In genomic region chr2:240579071-240579762, GRCh38 we compare ENCODE assay signal across 8 cellular contexts. TPM values are rescaled to one million over a fixed set of nuclear protein-coding genes. Genes with fewer than 3 reads are reported as not detected.
DNase-seq lines count a peak whose midpoint lies in the region; ATAC-seq and TF ChIP-seq lines count a peak whose summit lies in the region.

No MANE protein-coding gene starts in this region.

- intact Hi-C loops in transverse colon (cut with DNase I; ENCODE audit: low total_unique reads): no loop called here

- POLR2A ChIA-PET in activated CD8-positive, alpha-beta T cell treated with anti-CD3 and anti-CD28 coated beads, Interleukin-2, amount 10 ng/mL, durations not matched to agents 7 days and 5 days (lab: Charles Lee): interaction anchor here (0.6 to 1.6 kb wide), 3 partner anchors 13 to 43 kb away, joined by 3 to 7 read pairs (median 4); no protein-coding TSS in a partner anchor

- H2AFZ ChIP-seq in hepatocyte: no peak overlapping the region

- TF ChIP-seq POLR2A in transverse colon (IDR thresholded peaks at IDR 0.05): no peak

- peaks cover 44% of the 10 kb centered on the region for H3K79me2 ChIP-seq in hepatocyte

- H4K20me1 ChIP-seq in hepatocyte (ENCODE audit: insufficient read depth, poor library complexity, severe bottlenecking): no peaks in the 10 kb centered on the region

- no peak overlapping the region for H3K4me3 Mint-ChIP-seq in activated T-cell treated with anti-CD3 and anti-CD28 coated beads, Interleukin-2, amount 50 U/mL, for 24 hours
- H3K4me3 Mint-ChIP-seq in activated CD8-positive, alpha-beta T cell treated with anti-CD3 and anti-CD28 coated beads, Interleukin-2, amount 10 ng/mL, durations not matched to agents 7 days and 5 days: peak overlapping the region; percentile 18

- peaks cover 40% of the 10 kb centered on the region for H3K4me1 Mint-ChIP-seq in activated T-cell treated with anti-CD3 and anti-CD28 coated beads, Interleukin-2, amount 50 U/mL, for 24 hours (ENCODE audit: low read depth)
- H3K4me1 Mint-ChIP-seq in activated CD8-positive, alpha-beta T cell treated with anti-CD3 and anti-CD28 coated beads, Interleukin-2, amount 10 ng/mL, durations not matched to agents 7 days and 5 days (ENCODE audit: low read depth): peaks cover 33% of the 10 kb centered on the region

- H3K27me3 Mint-ChIP-seq in activated T-cell treated with anti-CD3 and anti-CD28 coated beads, Interleukin-2, amount 50 U/mL, for 24 hours: no peaks in the 10 kb centered on the region
- no peaks in the 10 kb centered on the region for H3K27me3 Mint-ChIP-seq in activated CD8-positive, alpha-beta T cell treated with anti-CD3 and anti-CD28 coated beads, Interleukin-2, amount 10 ng/mL, durations not matched to agents 7 days and 5 days (ENCODE audit: low read depth)

- in situ Hi-C loops in transverse colon (cut with MboI; ENCODE audit: low pct_ligation_motif_present in 1 of 4, low pct_unique_long_range_greater_than_20kb in 1 of 4, low sequenced_read_pairs in 3 of 4): no loop called here

- 97% methylated on average over 11 of the region's 12 CpGs for WGBS in hepatocyte (ENCODE audit: low lambda C conversion rate, missing lambda C conversion rate)
- WGBS in transverse colon (ENCODE audit: low coverage in 1 of 2), 2 donors: 91% methylated on average over 11 of the region's 12 CpGs; no CpG with 5 or more reads in 1 of the 2 donors

- H3K27ac ChIP-seq in hepatocyte (peak overlapping the region; percentile 88), transverse colon (peak overlapping the region; percentile 23 to 69 (median 49))

- H3K4me3 ChIP-seq in hepatocyte: no peak overlapping the region
- H3K4me3 ChIP-seq in transverse colon: no peak overlapping the region

- H3K9me2 ChIP-seq in hepatocyte (replicated peaks; ENCODE audit: insufficient read depth): no peaks in the 10 kb centered on the region

- H3K9me3 ChIP-seq in hepatocyte (ENCODE audit: low read depth) (no peaks in the 10 kb centered on the region), transverse colon (no peaks in the 10 kb centered on the region)

- H3K27ac Mint-ChIP-seq in activated T-cell treated with anti-CD3 and anti-CD28 coated beads, Interleukin-2, amount 50 U/mL, for 24 hours: peak overlapping the region; percentile 87
- H3K27ac Mint-ChIP-seq in activated CD8-positive, alpha-beta T cell treated with anti-CD3 and anti-CD28 coated beads, Interleukin-2, amount 10 ng/mL, durations not matched to agents 7 days and 5 days: peak overlapping the region; percentile 74

- ATAC-seq in activated CD8-positive, alpha-beta T cell treated with anti-CD3 and anti-CD28 coated beads, Interleukin-2, amount 10 ng/mL, durations not matched to agents 7 days and 5 days: no peak
- ATAC-seq in HG03342 (IDR thresholded peaks at IDR 0.05; ENCODE audit: unreplicated experiment): no peak

- CTCF ChIA-PET in activated CD8-positive, alpha-beta T cell treated with anti-CD3 and anti-CD28 coated beads, Interleukin-2, amount 10 ng/mL, durations not matched to agents 7 days and 5 days (lab: Charles Lee): interaction anchor here (0.8 to 2.6 kb wide), 10 partner anchors 10 to 570 kb away, joined by 3 to 42 read pairs (median 4); partner anchors contain the start of genes ANKMY1, PASK and RNPEPL1

- no peak for DNase-seq in activated T-cell treated with anti-CD3 and anti-CD28 coated beads, Interleukin-2, amount 50 U/mL, for 24 hours
- no peak for DNase-seq in activated T-cell treated with anti-CD3 and anti-CD28 coated beads, Interleukin-2, amount 50 U/mL, for 1 hour
- no peak for DNase-seq in activated CD8-positive, alpha-beta T cell treated with anti-CD3 and anti-CD28 coated beads, Interleukin-2, amount 10 ng/mL, durations not matched to agents 7 days and 5 days
- DNase-seq in hepatocyte (ENCODE audit: low spot score) (no peak), transverse colon (no peak), COLO829 (ENCODE audit: low spot score) (no peak), NCI-H2196 (lab: John Stamatoyannopoulos, UW; ENCODE audit: unreplicated experiment) (no peak)

- peak overlapping the region; percentile 54 for H3K4me2 ChIP-seq in hepatocyte

- no peaks in the 10 kb centered on the region for H3K36me3 ChIP-seq in hepatocyte (replicated peaks; ENCODE audit: insufficient read depth, low read depth)
- peaks cover 0 to 23% (median 4%) of the 10 kb centered on the region in 4 donors for H3K36me3 ChIP-seq in transverse colon

- H3K4me1 ChIP-seq in hepatocyte (ENCODE audit: insufficient read depth): peaks cover 22% of the 10 kb centered on the region
- H3K4me1 ChIP-seq in transverse colon: peaks cover 8 to 19% (median 12%) of the 10 kb centered on the region in 4 donors

- H3K36me3 Mint-ChIP-seq in activated T-cell treated with anti-CD3 and anti-CD28 coated beads, Interleukin-2, amount 50 U/mL, for 24 hours (ENCODE audit: low read depth): peaks cover 69% of the 10 kb centered on the region
- peaks cover 44% of the 10 kb centered on the region for H3K36me3 Mint-ChIP-seq in activated CD8-positive, alpha-beta T cell treated with anti-CD3 and anti-CD28 coated beads, Interleukin-2, amount 10 ng/mL, durations not matched to agents 7 days and 5 days (ENCODE audit: low read depth)

- H3K27me3 ChIP-seq in hepatocyte: no peaks in the 10 kb centered on the region
- H3K27me3 ChIP-seq in transverse colon: no peaks in the 10 kb centered on the region

- no peaks in the 10 kb centered on the region for H3K9me3 Mint-ChIP-seq in activated T-cell treated with anti-CD3 and anti-CD28 coated beads, Interleukin-2, amount 50 U/mL, for 24 hours
- H3K9me3 Mint-ChIP-seq in activated CD8-positive, alpha-beta T cell treated with anti-CD3 and anti-CD28 coated beads, Interleukin-2, amount 10 ng/mL, durations not matched to agents 7 days and 5 days (ENCODE audit: insufficient read depth): no peaks in the 10 kb centered on the region

- TF ChIP-seq CTCF in hepatocyte (IDR thresholded peaks at IDR 0.05; ENCODE audit: poor library complexity): no peak
- no peak for TF ChIP-seq CTCF in transverse colon (IDR thresholded peaks at IDR 0.05)

- TF ChIP-seq EP300 in transverse colon (IDR thresholded peaks at IDR 0.05; ENCODE audit: low read depth): no peak

RNA-seq across cellular contexts. Expression of gene CAPN10, which starts 7.3 kb away (rescaled TPM):
- total RNA-seq in activated CD8-positive, alpha-beta T cell treated with anti-CD3 and anti-CD28 coated beads, Interleukin-2, amount 10 ng/mL, durations not matched to agents 7 days and 5 days: 10 to 100 TPM; 53.0 to 61.2 TPM
- 19.1 and 24.2 TPM in 2 replicates for total RNA-seq in hepatocyte
- 28.8 and 42.6 TPM in 2 replicates for polyA plus RNA-seq in hepatocyte
- total RNA-seq in transverse colon: 100 to 1,000 TPM in 1 of 4 donors, 10 to 100 TPM in 3; 41.9 to 118 (median 48.7) TPM

RNA-seq across cellular contexts. Expression of gene RNPEPL1, which starts 10.9 kb away (rescaled TPM):
- 100 to 1,000 TPM; 110 to 113 TPM for total RNA-seq in activated CD8-positive, alpha-beta T cell treated with anti-CD3 and anti-CD28 coated beads, Interleukin-2, amount 10 ng/mL, durations not matched to agents 7 days and 5 days
- total RNA-seq in hepatocyte (36.9 and 46.3 TPM in 2 replicates), transverse colon (100 to 1,000 TPM; 118 to 208 (median 151) TPM)
- polyA plus RNA-seq in hepatocyte: 57.2 and 58.1 TPM in 2 replicates

RNA-seq across cellular contexts. Expression of gene DUSP28, which starts 19.1 kb away (rescaled TPM):
- 1 to 10 TPM; 6.8 to 8.1 TPM for total RNA-seq in activated CD8-positive, alpha-beta T cell treated with anti-CD3 and anti-CD28 coated beads, Interleukin-2, amount 10 ng/mL, durations not matched to agents 7 days and 5 days
- 4.6 and 4.8 TPM in 2 replicates for total RNA-seq in hepatocyte
- 6.3 and 6.8 TPM in 2 replicates for polyA plus RNA-seq in hepatocyte
- total RNA-seq in transverse colon: 10 to 100 TPM in 1 of 4 donors, 1 to 10 TPM in 3; 3.4 to 10.8 (median 6.2) TPM

RNA-seq across cellular contexts. Expression of gene ANKMY1, which starts 21.4 kb away (rescaled TPM):
- total RNA-seq in activated CD8-positive, alpha-beta T cell treated with anti-CD3 and anti-CD28 coated beads, Interleukin-2, amount 10 ng/mL, durations not matched to agents 7 days and 5 days: 10 to 100 TPM; 27.9 to 33.3 TPM
- total RNA-seq in hepatocyte: 6.7 and 9.2 TPM in 2 replicates
- polyA plus RNA-seq in hepatocyte: 7.8 and 11.1 TPM in 2 replicates
- 10 to 100 TPM; 15.1 to 64.0 (median 27.5) TPM for total RNA-seq in transverse colon

RNA-seq across cellular contexts. Expression of gene GPR35, which starts 46.1 kb away (rescaled TPM):
- 10 to 100 TPM; 21.6 to 23.8 TPM for total RNA-seq in activated CD8-positive, alpha-beta T cell treated with anti-CD3 and anti-CD28 coated beads, Interleukin-2, amount 10 ng/mL, durations not matched to agents 7 days and 5 days
- total RNA-seq in hepatocyte (14.7 and 17.3 TPM in 2 replicates), transverse colon (100 to 1,000 TPM in 3 of 4 donors, 10 to 100 TPM in 1; 91.1 to 244 (median 136) TPM)
- 10.1 and 10.5 TPM in 2 replicates for polyA plus RNA-seq in hepatocyte
